ENCODE assay signal across 15 cellular contexts in genomic region chr16:11627822-11628457, GRCh38. TPM values are rescaled to one million over a fixed set of nuclear protein-coding genes. Genes with fewer than 3 reads are reported as not detected.
DNase-seq lines count a peak whose midpoint lies in the region; ATAC-seq, FAIRE-seq and TF ChIP-seq lines count a peak whose summit lies in the region.
"Had no signal": no experiment of that assay in that cellular context is flagged by ENCODE, and none has a peak within 500 bp of the region (broad histone marks: within the 10 kb centered on the region; RNA-seq: fewer than 3 reads in every experiment).

No MANE protein-coding gene starts in this region.

- no peaks in the 10 kb centered on the region for H3K27me3 Mint-ChIP-seq in naive thymus-derived CD4-positive, alpha-beta T cell
- H3K27me3 Mint-ChIP-seq: memory B cell had no signal

- intact Hi-C loops in naive thymus-derived CD4-positive, alpha-beta T cell (cut with micrococcal nuclease) = no loop called here
- intact Hi-C loops in thyroid gland (cut with DNase I) = no loop called here

- POLR2A ChIA-PET in naive thymus-derived CD4-positive, alpha-beta T cell (lab: Charles Lee) = interaction anchor here (0.7 to 1.2 kb wide), 3 partner anchors 8 to 38 kb away, joined by 3 to 5 read pairs (median 3); no protein-coding TSS in a partner anchor

- H3K4me1 ChIP-seq in BLaER1 treated with 17β-estradiol and CSF1 and Interleukin-3, amounts not matched to agents 10 nM and 100 nM = peaks cover 98 to 100% (median 100%) of the 10 kb centered on the region in 10 experiments
- H3K4me1 ChIP-seq in naive thymus-derived CD4-positive, alpha-beta T cell (ENCODE audit: control insufficient read depth in 2 of 2, insufficient read depth in 2 of 2, low read length in 2 of 2) = peaks cover 15 to 46% of the 10 kb centered on the region in 2 donors
- peaks cover 0 to 18% of the 10 kb centered on the region in 2 donors for H3K4me1 ChIP-seq in thyroid gland

- no peak for TF ChIP-seq CTCF in thyroid gland (IDR thresholded peaks at IDR 0.05)

- CTCF ChIA-PET in naive thymus-derived CD4-positive, alpha-beta T cell (lab: Charles Lee) = interaction anchor here (0.7 kb wide), 1 partner anchor 57 kb away, joined by 3 read pairs; no protein-coding TSS in a partner anchor

- peaks cover 0 to 3% (median 0%) of the 10 kb centered on the region in 11 donors for H3K9me3 Mint-ChIP-seq in naive thymus-derived CD4-positive, alpha-beta T cell
- H3K9me3 Mint-ChIP-seq: memory B cell had no signal

- no peaks in the 10 kb centered on the region for H3K9me3 ChIP-seq in BLaER1 treated with 17β-estradiol and CSF1 and Interleukin-3, amounts not matched to agents 10 nM and 100 nM (replicated peaks in 1 of 11)
- H3K9me3 ChIP-seq in naive thymus-derived CD4-positive, alpha-beta T cell (ENCODE audit: control insufficient read depth in 2 of 3, low read length in 3 of 3) = no peaks in the 10 kb centered on the region
- no peaks in the 10 kb centered on the region for H3K9me3 ChIP-seq in thyroid gland
- H3K9me3 ChIP-seq: thoracic aorta had no signal

- H3K27me3 ChIP-seq in BLaER1 treated with 17β-estradiol and CSF1 and Interleukin-3, amounts not matched to agents 10 nM and 100 nM = no peaks in the 10 kb centered on the region
- H3K27me3 ChIP-seq in naive thymus-derived CD4-positive, alpha-beta T cell (ENCODE audit: control insufficient read depth in 2 of 2, insufficient read depth in 2 of 2, low read length in 2 of 2) = no peaks in the 10 kb centered on the region
- no peaks in the 10 kb centered on the region for H3K27me3 ChIP-seq in thyroid gland

- peaks cover 0 to 4% (median 0%) of the 10 kb centered on the region in 5 donors for H3K36me3 Mint-ChIP-seq in naive thymus-derived CD4-positive, alpha-beta T cell
- H3K36me3 Mint-ChIP-seq: memory B cell had no signal

- no peak for ATAC-seq in naive thymus-derived CD4-positive, alpha-beta T cell
- ATAC-seq in HG03460 (IDR thresholded peaks at IDR 0.05; ENCODE audit: unreplicated experiment) (no peak), GM18873 (IDR thresholded peaks at IDR 0.05; ENCODE audit: low FRiP score, unreplicated experiment) (no peak)
- ATAC-seq: SK-N-SH treated with all-trans-retinoic acid at 6 μM for 48 hours had no signal

- TF ChIP-seq POLR2A in thyroid gland (IDR thresholded peaks at IDR 0.05) = no peak

- FAIRE-seq in HTR-8/SVneo (lab: Jason Lieb, UNC) = no peak

- peaks cover 34 to 65% (median 50%) of the 10 kb centered on the region in 7 donors for H3K4me1 Mint-ChIP-seq in naive thymus-derived CD4-positive, alpha-beta T cell

- WGBS in thyroid gland, 2 donors = 71 to 73% methylated on average over 15 of the region's 15 CpGs

- H3K36me3 ChIP-seq in BLaER1 treated with 17β-estradiol and CSF1 and Interleukin-3, amounts not matched to agents 10 nM and 100 nM = no peaks in the 10 kb centered on the region
- no peaks in the 10 kb centered on the region for H3K36me3 ChIP-seq in naive thymus-derived CD4-positive, alpha-beta T cell (ENCODE audit: control insufficient read depth in 2 of 3, insufficient read depth in 3 of 3, low read length in 3 of 3)
- no peaks in the 10 kb centered on the region for H3K36me3 ChIP-seq in thyroid gland
- H3K36me3 ChIP-seq: thoracic aorta had no signal

- peak overlapping the region; percentile 75 to 99 (median 96) for H3K4me2 ChIP-seq in BLaER1 treated with 17β-estradiol and CSF1 and Interleukin-3, amounts not matched to agents 10 nM and 100 nM

- no peak overlapping the region for H3K4me3 ChIP-seq in BLaER1 treated with 17β-estradiol and CSF1 and Interleukin-3, amounts not matched to agents 10 nM and 100 nM
- H3K4me3 ChIP-seq in naive thymus-derived CD4-positive, alpha-beta T cell (ENCODE audit: low read length) = no peak overlapping the region
- no peak overlapping the region for H3K4me3 ChIP-seq in thyroid gland (replicated peaks in 1 of 3)
- H3K4me3 ChIP-seq: thoracic aorta had no signal

- H4K20me1 ChIP-seq in BLaER1 treated with 17β-estradiol and CSF1 and Interleukin-3, amounts not matched to agents 10 nM and 100 nM = no peaks in the 10 kb centered on the region; a peak in 1 of 22 replicates

- peak; percentile 49 for DNase-seq in HTR-8/SVneo (ENCODE audit: insufficient read length, low spot score)
- DNase-seq in epithelial cell of prostate (ENCODE audit: low read depth, low spot score) = peak; percentile 99
- DNase-seq in naive thymus-derived CD4-positive, alpha-beta T cell = no peak
- DNase-seq in thyroid gland = no peak
- DNase-seq in NCI-H1436 treated with DMSO at 0.1 percent for 48 hours (lab: John Stamatoyannopoulos, UW) = no peak
- DNase-seq: activated T-cell treated with anti-CD3 and anti-CD28 coated beads for 4 hours; effector CD8-positive, alpha-beta T cell; GDM1; NCI-H1417 treated with DMSO at 0.1 percent for 48 hours had no signal

- peak overlapping the region in 8 of 11 experiments; percentile 70 to 93 (median 86); a peak in 17 of 22 replicates for H3K27ac ChIP-seq in BLaER1 treated with 17β-estradiol and CSF1 and Interleukin-3, amounts not matched to agents 10 nM and 100 nM
- H3K27ac ChIP-seq in epithelial cell of prostate (peak overlapping the region; percentile 99), thyroid gland (peak overlapping the region in 1 of 3 donors; percentile 17)
- H3K27ac ChIP-seq in naive thymus-derived CD4-positive, alpha-beta T cell (ENCODE audit: low read depth, low read length) = no peak overlapping the region
- H3K27ac ChIP-seq: thoracic aorta had no signal

- peak overlapping the region in 8 of 9 donors; percentile 3 to 97 (median 54) for H3K27ac Mint-ChIP-seq in naive thymus-derived CD4-positive, alpha-beta T cell
- H3K27ac Mint-ChIP-seq: memory B cell had no signal

- H3K4me3 Mint-ChIP-seq in naive thymus-derived CD4-positive, alpha-beta T cell = no peak overlapping the region
- H3K4me3 Mint-ChIP-seq: memory B cell had no signal

- peak overlapping the region in 4 of 11 experiments; percentile 71 to 81 (median 78); a peak in 9 of 22 replicates for H3K9ac ChIP-seq in BLaER1 treated with 17β-estradiol and CSF1 and Interleukin-3, amounts not matched to agents 10 nM and 100 nM

RNA-seq across cellular contexts. Expression of gene SNN, which starts 40.3 kb away (rescaled TPM):
- 10 to 100 TPM; 17.0 to 86.8 (median 34.4) TPM for total RNA-seq in naive thymus-derived CD4-positive, alpha-beta T cell
- polyA plus RNA-seq in naive thymus-derived CD4-positive, alpha-beta T cell = 10 to 100 TPM; 21.3 to 34.3 TPM
- total RNA-seq in thyroid gland = 10 to 100 TPM; 31.5 to 50.6 (median 36.3) TPM

RNA-seq across cellular contexts. Expression of gene LITAF, which starts 41.2 kb away (rescaled TPM):
- total RNA-seq in naive thymus-derived CD4-positive, alpha-beta T cell = 100 to 1,000 TPM; 126 to 278 (median 208) TPM
- 100 to 1,000 TPM; 525 to 563 TPM for polyA plus RNA-seq in naive thymus-derived CD4-positive, alpha-beta T cell
- 100 to 1,000 TPM; 101 to 136 (median 112) TPM for total RNA-seq in thyroid gland

Comparison
In these comparisons a context has a peak if more than half of its experiments do, and no peak if none do; other contexts are left out.
1. DNase-seq: peak in HTR-8/SVneo (single experiment) and epithelial cell of prostate (single experiment); none in naive thymus-derived CD4-positive, alpha-beta T cell (0 of 9), thyroid gland (0 of 2) and NCI-H1436 treated with DMSO at 0.1 percent for 48 hours (single experiment).